In genomic region chr7:99729501-99730261, GRCh38 we compare ENCODE assay signal across 1 cellular context.
TF ChIP-seq lines count a peak whose summit lies in the region.

No MANE protein-coding gene starts in this region.

TF ChIP-seq in HepG2, 621 proteins besides CTCF, POLR2A, EP300 and RAD21 (continued from another document and continues in another):
- no peak for TF ChIP-seq AHR (CRISPR knock-in tag; IDR thresholded peaks at IDR 0.05)
- no peak for TF ChIP-seq ZBTB7A (CRISPR knock-in tag; IDR thresholded peaks at IDR 0.05)
- no peak for TF ChIP-seq HOXA7 (CRISPR knock-in tag; IDR thresholded peaks at IDR 0.05)
- TF ChIP-seq NFATC3 (CRISPR knock-in tag; IDR thresholded peaks at IDR 0.05) = no peak
- TF ChIP-seq ZNF510 (CRISPR knock-in tag; IDR thresholded peaks at IDR 0.05; ENCODE audit: low read depth) = no peak
- TF ChIP-seq ETS1 (CRISPR knock-in tag; IDR thresholded peaks at IDR 0.05) = no peak
- TF ChIP-seq JARID2 (CRISPR knock-in tag; IDR thresholded peaks at IDR 0.05; ENCODE audit: insufficient replicate concordance) = no peak
- no peak for TF ChIP-seq ZNF883 (CRISPR knock-in tag; IDR thresholded peaks at IDR 0.05; ENCODE audit: not compliant biosample characterization)
- TF ChIP-seq CCDC6 (CRISPR knock-in tag; IDR thresholded peaks at IDR 0.05) = peak; percentile 40; the same call in 1 of the 2 replicates
- TF ChIP-seq KDM4B (CRISPR knock-in tag; IDR thresholded peaks at IDR 0.05) = no peak
- TF ChIP-seq BHLHE40 (IDR thresholded peaks at IDR 0.05; ENCODE audit: low read length) = no peak
- TF ChIP-seq GRHL1 (CRISPR knock-in tag; conservative IDR thresholded peaks at IDR 0.05) = no peak
- TF ChIP-seq SATB2 (CRISPR knock-in tag; IDR thresholded peaks at IDR 0.05) = no peak
- peak; percentile 21; the same call in 1 of the 2 replicates for TF ChIP-seq NR2F6 (IDR thresholded peaks at IDR 0.05)
- peak; percentile 48; the same call in 1 of the 2 replicates for TF ChIP-seq NR2F6 (CRISPR knock-in tag; IDR thresholded peaks at IDR 0.05)
- no peak for TF ChIP-seq RARG (CRISPR knock-in tag; IDR thresholded peaks at IDR 0.05; ENCODE audit: low read depth)
- peak; percentile 98 for TF ChIP-seq CEBPB (IDR thresholded peaks at IDR 0.05; ENCODE audit: borderline replicate concordance, low read depth, low read length)
- TF ChIP-seq MYC (CRISPR knock-in tag; IDR thresholded peaks at IDR 0.05; ENCODE audit: borderline replicate concordance) = no peak
- no peak for TF ChIP-seq ATF3 (CRISPR knock-in tag; IDR thresholded peaks at IDR 0.05)
- TF ChIP-seq ATF4 (CRISPR knock-in tag; IDR thresholded peaks at IDR 0.05) = peak in 1 of 2 experiments; percentile 48; a peak in 1 of 4 replicates
- TF ChIP-seq FOXA1 (IDR thresholded peaks at IDR 0.05) = no peak
- TF ChIP-seq FOXA1 (CRISPR knock-in tag; IDR thresholded peaks at IDR 0.05) = 0 out of 2 replicates have a peak, but pooled peaks have one; percentile 18
- no peak for TF ChIP-seq ZNF770 (CRISPR knock-in tag; IDR thresholded peaks at IDR 0.05)
- TF ChIP-seq EHMT2 (IDR thresholded peaks at IDR 0.05; ENCODE audit: borderline replicate concordance, low read depth, low read length) = 0 out of 2 replicates have a peak, but pooled peaks have one; percentile 54
- no peak for TF ChIP-seq NR2F1 (CRISPR knock-in tag; IDR thresholded peaks at IDR 0.05)
- no peak for TF ChIP-seq ZBTB43 (CRISPR knock-in tag; conservative IDR thresholded peaks at IDR 0.05)
- peak; percentile 60; the same call in 1 of the 2 replicates for TF ChIP-seq SIX4 (CRISPR knock-in tag; IDR thresholded peaks at IDR 0.05)
- TF ChIP-seq TFE3 (CRISPR knock-in tag; IDR thresholded peaks at IDR 0.05) = peak; percentile 92
- 0 out of 2 replicates have a peak, but pooled peaks have one; percentile 23 for TF ChIP-seq FOXP4 (CRISPR knock-in tag; IDR thresholded peaks at IDR 0.05)
- TF ChIP-seq ZNF614 (CRISPR knock-in tag; IDR thresholded peaks at IDR 0.05; ENCODE audit: borderline replicate concordance) = peak; percentile 25; the same call in 1 of the 2 replicates
- peak; percentile 43 for TF ChIP-seq HNF4A (CRISPR knock-in tag; IDR thresholded peaks at IDR 0.05)
- TF ChIP-seq ZBTB39 (CRISPR knock-in tag; IDR thresholded peaks at IDR 0.05) = no peak
- TF ChIP-seq SETDB1 (CRISPR knock-in tag; IDR thresholded peaks at IDR 0.05; ENCODE audit: borderline replicate concordance) = no peak
- TF ChIP-seq ZNF292 (CRISPR knock-in tag; IDR thresholded peaks at IDR 0.05; ENCODE audit: borderline replicate concordance, low read depth) = peak; percentile 78; the same call in 1 of the 2 replicates
- TF ChIP-seq ELF4 (CRISPR knock-in tag; IDR thresholded peaks at IDR 0.05; ENCODE audit: borderline replicate concordance) = no peak
- TF ChIP-seq BCL6 (CRISPR knock-in tag; IDR thresholded peaks at IDR 0.05) = peak; percentile 52; the same call in 1 of the 2 replicates
- TF ChIP-seq MZF1 (CRISPR knock-in tag; IDR thresholded peaks at IDR 0.05; ENCODE audit: borderline replicate concordance) = no peak
- TF ChIP-seq ZSCAN25 (CRISPR knock-in tag; IDR thresholded peaks at IDR 0.05) = no peak
- TF ChIP-seq ZGPAT (CRISPR knock-in tag; IDR thresholded peaks at IDR 0.05) = 0 out of 2 replicates have a peak, but pooled peaks have one; percentile 34
- peak; percentile 17 for TF ChIP-seq ASH2L (IDR thresholded peaks at IDR 0.05; ENCODE audit: insufficient read length, low read depth, low read length)
- no peak for TF ChIP-seq ZNF773 (CRISPR knock-in tag; IDR thresholded peaks at IDR 0.05; ENCODE audit: borderline replicate concordance)
- TF ChIP-seq ZNF3 (CRISPR knock-in tag; IDR thresholded peaks at IDR 0.05) = no peak
- no peak for TF ChIP-seq ZNF7 (CRISPR knock-in tag; IDR thresholded peaks at IDR 0.05)
- TF ChIP-seq ZBTB25 (CRISPR knock-in tag; IDR thresholded peaks at IDR 0.05) = 0 out of 2 replicates have a peak, but pooled peaks have one; percentile 41
- 0 out of 2 replicates have a peak, but pooled peaks have one; percentile 33 for TF ChIP-seq ZFP1 (CRISPR knock-in tag; IDR thresholded peaks at IDR 0.05)
- TF ChIP-seq GPBP1L1 (CRISPR knock-in tag; IDR thresholded peaks at IDR 0.05) = no peak
- 0 out of 2 replicates have a peak, but pooled peaks have one; percentile 33 for TF ChIP-seq ZNF264 (CRISPR knock-in tag; IDR thresholded peaks at IDR 0.05)
